In genomic region chr17:38451030-38451839, GRCh38 we compare ENCODE assay signal across 9 cellular contexts. TPM values are rescaled to one million over a fixed set of nuclear protein-coding genes. Genes with fewer than 3 reads are reported as not detected.
DNase-seq lines count a peak whose midpoint lies in the region; ATAC-seq and TF ChIP-seq lines count a peak whose summit lies in the region.
"Had no signal": no experiment of that assay in that cellular context is flagged by ENCODE, and none has a peak within 500 bp of the region (broad histone marks: within the 10 kb centered on the region; RNA-seq: fewer than 3 reads in every experiment).

No MANE protein-coding gene starts in this region.

- H3K9ac ChIP-seq in mesenchymal stem cell (ENCODE audit: low read length): peak overlapping the region; percentile 41

- peak overlapping the region; percentile 92 for H2AK5ac ChIP-seq in mesenchymal stem cell (ENCODE audit: low read length, severe bottlenecking)

- peaks cover 28% of the 10 kb centered on the region for H3K4me1 ChIP-seq in OCI-LY7 (ENCODE audit: insufficient read depth, low read length, poor library complexity, severe bottlenecking)
- H3K4me1 ChIP-seq in mesenchymal stem cell (ENCODE audit: control insufficient read depth, insufficient read depth, low read depth, low read length): peaks cover 72% of the 10 kb centered on the region

- H3K9me2 ChIP-seq in OCI-LY7 (ENCODE audit: insufficient read depth, low read length): no peaks in the 10 kb centered on the region

- no peaks in the 10 kb centered on the region for H3K79me1 ChIP-seq in mesenchymal stem cell (replicated peaks; ENCODE audit: low read length, poor library complexity, severe bottlenecking)

- H2BK5ac ChIP-seq in mesenchymal stem cell (ENCODE audit: low read depth, low read length, poor library complexity, severe bottlenecking): peak overlapping the region; percentile 83

- TF ChIP-seq CTCF in OCI-LY7 (conservative IDR thresholded peaks at IDR 0.05; ENCODE audit: low read length): no peak
- no peak for TF ChIP-seq CTCF in epithelial cell of esophagus (IDR thresholded peaks at IDR 0.05; ENCODE audit: insufficient read depth, low read depth, low read length, missing control alignments)

- H4K8ac ChIP-seq in mesenchymal stem cell (ENCODE audit: low read length): peak overlapping the region; percentile 94

- peak overlapping the region; percentile 93 for H4K91ac ChIP-seq in mesenchymal stem cell (ENCODE audit: low read length)

- POLR2A ChIA-PET in OCI-LY7 (lab: Charles Lee): no interaction called here

- no peaks in the 10 kb centered on the region for H3K36me3 ChIP-seq in OCI-LY7 (ENCODE audit: insufficient read depth, low read length)
- H3K36me3 ChIP-seq in mesenchymal stem cell (ENCODE audit: control insufficient read depth in 1 of 2, insufficient read depth in 2 of 2, low read depth in 1 of 2, low read length in 2 of 2): peaks cover 0 to 6% of the 10 kb centered on the region in 2 experiments

- H3K18ac ChIP-seq in mesenchymal stem cell (ENCODE audit: low read depth in 1 of 2, low read length in 2 of 2): peak overlapping the region; percentile 93 to 100

- H2AFZ ChIP-seq in OCI-LY7 (ENCODE audit: low read length) (no peak overlapping the region), mesenchymal stem cell (ENCODE audit: low read depth, low read length) (no peak overlapping the region)

- H3K4me2 ChIP-seq in OCI-LY7 (ENCODE audit: low read length) (peak overlapping the region; percentile 30), mesenchymal stem cell (ENCODE audit: low read length, poor library complexity, severe bottlenecking) (peak overlapping the region; percentile 60)

- CTCF ChIA-PET in OCI-LY7 (lab: Charles Lee; ENCODE audit: unreplicated experiment): no interaction called here

- peak overlapping the region in 1 of 2 experiments; percentile 86 for H3K14ac ChIP-seq in mesenchymal stem cell (ENCODE audit: low read length in 2 of 2)

- H3K79me2 ChIP-seq in OCI-LY7 (ENCODE audit: insufficient read depth, low read depth, low read length): no peaks in the 10 kb centered on the region

- no TSS peak for BruUV-seq in OCI-LY7 (replicated peaks; lab: Mats Ljungman, UMichigan)

- no peak overlapping the region for H3K27ac ChIP-seq in OCI-LY7 (ENCODE audit: low read depth, low read length, poor library complexity, severe bottlenecking)
- peak overlapping the region; percentile 94 for H3K27ac ChIP-seq in mesenchymal stem cell (ENCODE audit: low read length, poor library complexity, severe bottlenecking)

- H2BK120ac ChIP-seq in mesenchymal stem cell (ENCODE audit: low read depth, low read length): peak overlapping the region; percentile 95

- H3K4me3 ChIP-seq in OCI-LY7 (ENCODE audit: low read depth, low read length, poor library complexity, severe bottlenecking) (no peak overlapping the region), epithelial cell of esophagus (ENCODE audit: low read length) (peak overlapping the region; percentile 43), mesenchymal stem cell (ENCODE audit: insufficient read depth in 1 of 2, low read depth in 1 of 2, low read length in 2 of 2) (peak overlapping the region in 1 of 2 experiments; percentile 64)

- H3K9me3 ChIP-seq in OCI-LY7 (ENCODE audit: low read length): no peaks in the 10 kb centered on the region
- no peaks in the 10 kb centered on the region for H3K9me3 ChIP-seq in mesenchymal stem cell (ENCODE audit: control insufficient read depth, low read length)

- H3K23ac ChIP-seq in mesenchymal stem cell (ENCODE audit: low read length in 2 of 2): peak overlapping the region in 1 of 2 experiments; percentile 94

- peak overlapping the region; percentile 52 for H2BK15ac ChIP-seq in mesenchymal stem cell (ENCODE audit: low read depth, poor library complexity, severe bottlenecking)

- H4K20me1 ChIP-seq in OCI-LY7 (ENCODE audit: insufficient read depth, low read length): no peaks in the 10 kb centered on the region

- H3K4ac ChIP-seq in mesenchymal stem cell (ENCODE audit: low read depth in 1 of 2, low read length in 2 of 2): peak overlapping the region; percentile 66 to 100

- ATAC-seq in HG03095 (IDR thresholded peaks at IDR 0.05; ENCODE audit: unreplicated experiment): no peak

- no peaks in the 10 kb centered on the region for H3K27me3 ChIP-seq in mesenchymal stem cell (ENCODE audit: control insufficient read depth in 1 of 2, insufficient read depth in 1 of 2, low read length in 2 of 2)

- H2BK12ac ChIP-seq in mesenchymal stem cell (ENCODE audit: low read length in 2 of 2): peak overlapping the region; percentile 70 to 98

- peak; percentile 97 for DNase-seq in A172 (ENCODE audit: low spot score)
- DNase-seq in OCI-LY7 (ENCODE audit: low spot score): no peak
- peak; percentile 66 for DNase-seq in epithelial cell of esophagus (ENCODE audit: low read depth)
- DNase-seq in mesenchymal stem cell: no peak
- no peak for DNase-seq in NCI-H1436 (lab: John Stamatoyannopoulos, UW)
- DNase-seq in OCI-M2 (lab: John Stamatoyannopoulos, UW; ENCODE audit: unreplicated experiment): no peak
- DNase-seq in T-helper 1 cell: no peak
- DNase-seq: AML-193 had no signal

- intact Hi-C loops in OCI-LY7 (cut with micrococcal nuclease; ENCODE audit: unreplicated experiment): no loop called here

- WGBS in mesenchymal stem cell: under 1% methylated on average over 6 of the region's 10 CpGs

RNA-seq across cellular contexts. Expression of gene ARHGAP23, which starts 23.0 kb away (rescaled TPM):
- 48.9 and 68.6 TPM in 2 replicates for total RNA-seq in A172 (2014; rRNA removed; shearing (Covaris generic))
- total RNA-seq in OCI-LY7 (2014; rRNA removed; shearing (Covaris generic)): 18.6 and 25.4 TPM in 2 replicates
- total RNA-seq in OCI-LY7 (2022): 14.6 and 16.3 TPM in 2 replicates
- polyA plus RNA-seq in mesenchymal stem cell (2013, experiment 1 of 2): 66.7 TPM
- polyA plus RNA-seq in mesenchymal stem cell (2013, experiment 2 of 2): 60.9 TPM

Comparison
In these comparisons a context has a peak if more than half of its experiments do, and no peak if none do; other contexts are left out.
1. DNase-seq: peak in A172 (single experiment) and epithelial cell of esophagus (single experiment); none in OCI-LY7 (single experiment), mesenchymal stem cell (single experiment), NCI-H1436 (single experiment), OCI-M2 (single experiment) and T-helper 1 cell (0 of 5).